ENCODE assay signal across 22 cellular contexts in genomic region chr6:99605074-99605726, GRCh38. TPM values are rescaled to one million over a fixed set of nuclear protein-coding genes. Genes with fewer than 3 reads are reported as not detected.
DNase-seq lines count a peak whose midpoint lies in the region; ATAC-seq, FAIRE-seq and TF ChIP-seq lines count a peak whose summit lies in the region.
"Had no signal": no experiment of that assay in that cellular context is flagged by ENCODE, and none has a peak within 500 bp of the region (broad histone marks: within the 10 kb centered on the region; RNA-seq: fewer than 3 reads in every experiment).

No MANE protein-coding gene starts in this region.

- no peak overlapping the region for H3K9ac ChIP-seq in K562 (ENCODE audit: insufficient read depth in 1 of 2, low read depth in 2 of 2, low read length in 2 of 2)

- ATAC-seq in K562 (no peak), GM19395 (IDR thresholded peaks at IDR 0.05; ENCODE audit: unreplicated experiment) (no peak), GM19397 (IDR thresholded peaks at IDR 0.05; ENCODE audit: unreplicated experiment) (no peak), HG03432 (IDR thresholded peaks at IDR 0.05; ENCODE audit: unreplicated experiment) (no peak)
- ATAC-seq in naive thymus-derived CD4-positive, alpha-beta T cell, result no peak
- ATAC-seq: activated CD8-positive, alpha-beta T cell treated with anti-CD3 and anti-CD28 coated beads, Interleukin-2, amount 10 ng/mL, durations not matched to agents 7 days and 5 days had no signal

- intact Hi-C loops in K562 (cut with micrococcal nuclease), result no loop called here
- intact Hi-C loops in naive thymus-derived CD4-positive, alpha-beta T cell (cut with micrococcal nuclease), result loop anchor here in 1 of 2 donors (5.0 kb wide), 1 partner anchor 842 kb away; no protein-coding TSS in a partner anchor

- peaks cover 82 to 94% (median 84%) of the 10 kb centered on the region in 5 donors for H3K27me3 Mint-ChIP-seq in naive thymus-derived CD4-positive, alpha-beta T cell

- no peaks in the 10 kb centered on the region for H3K79me2 ChIP-seq in K562 (ENCODE audit: control insufficient read depth, insufficient read depth, low read length)

- no TSS peak for BruUV-seq in K562 (replicated peaks; lab: Mats Ljungman, UMichigan)

- peak overlapping the region in 8 of 10 donors; percentile 9 to 75 (median 70) for H3K4me3 Mint-ChIP-seq in naive thymus-derived CD4-positive, alpha-beta T cell

- no peak for TF ChIP-seq RAD21 in K562 (CRISPR knock-in tag; conservative IDR thresholded peaks at IDR 0.05 in 1 of 2, IDR thresholded peaks at IDR 0.05 in 1 of 2)

- H3K9me3 Mint-ChIP-seq in naive thymus-derived CD4-positive, alpha-beta T cell, result peaks cover 3 to 26% (median 9%) of the 10 kb centered on the region in 11 donors
- H3K9me3 Mint-ChIP-seq: dendritic cell treated with granulocyte-macrophage colony-stimulating factor and Interleukin-4, amounts not matched to agents 40 ng/mL and 50 ng/mL, for 4 days had no signal

- H3K4me1 ChIP-seq in K562 (replicated peaks in 1 of 2; ENCODE audit: control insufficient read depth in 2 of 2, insufficient read depth in 2 of 2, low read length in 2 of 2), result peaks cover 0 to 21% of the 10 kb centered on the region in 2 experiments; a peak in 2 of 5 replicates
- peaks cover 23 to 28% of the 10 kb centered on the region in 2 donors for H3K4me1 ChIP-seq in naive thymus-derived CD4-positive, alpha-beta T cell (ENCODE audit: control insufficient read depth in 2 of 2, insufficient read depth in 2 of 2, low read length in 2 of 2)

- no peak for FAIRE-seq in K562 (lab: Jason Lieb, UNC)
- FAIRE-seq: astrocyte, TTC549 had no signal

- peak overlapping the region in 1 of 9 donors; percentile 71 for H3K27ac Mint-ChIP-seq in naive thymus-derived CD4-positive, alpha-beta T cell
- H3K27ac Mint-ChIP-seq: activated CD8-positive, alpha-beta T cell treated with anti-CD3 and anti-CD28 coated beads, Interleukin-2, amount 10 ng/mL, durations not matched to agents 7 days and 5 days; dendritic cell treated with granulocyte-macrophage colony-stimulating factor and Interleukin-4, amounts not matched to agents 40 ng/mL and 50 ng/mL, for 4 days had no signal

- POLR2A ChIA-PET in K562 (lab: Yijun Ruan, JAX), result interaction anchor here (0.6 kb wide), 1 partner anchor 1621 kb away, joined by 3 read pairs; no protein-coding TSS in a partner anchor
- POLR2A ChIA-PET in naive thymus-derived CD4-positive, alpha-beta T cell (lab: Charles Lee), result interaction anchor here (0.5 kb wide), 1 partner anchor 139 kb away, joined by 3 read pairs; no protein-coding TSS in a partner anchor

- H3K9me3 ChIP-seq in K562 (replicated peaks; ENCODE audit: control insufficient read depth, insufficient read depth, low read depth, low read length), result no peaks in the 10 kb centered on the region
- peaks cover 0 to 4% (median 0%) of the 10 kb centered on the region in 3 experiments for H3K9me3 ChIP-seq in naive thymus-derived CD4-positive, alpha-beta T cell (ENCODE audit: control insufficient read depth in 2 of 3, low read length in 3 of 3)
- H3K9me3 ChIP-seq: esophagus muscularis mucosa, heart right ventricle, ovary had no signal

- no peaks in the 10 kb centered on the region for H3K9me1 ChIP-seq in K562 (ENCODE audit: control insufficient read depth, insufficient read depth, low read length)

- H3K27ac ChIP-seq in K562 (ENCODE audit: extremely low read depth, low read depth, low read length), result no peak overlapping the region
- H3K27ac ChIP-seq in naive thymus-derived CD4-positive, alpha-beta T cell (ENCODE audit: low read depth, low read length), result no peak overlapping the region
- H3K27ac ChIP-seq: esophagus muscularis mucosa, heart right ventricle, ovary had no signal

- no peaks in the 10 kb centered on the region for H4K20me1 ChIP-seq in K562 (replicated peaks; ENCODE audit: control insufficient read depth, insufficient read depth, low read length)

- H3K27me3 ChIP-seq in K562 (ENCODE audit: control insufficient read depth in 2 of 2, insufficient read depth in 2 of 2, low read length in 2 of 2), result peaks cover 43 to 64% of the 10 kb centered on the region in 2 experiments
- peaks cover 53 to 54% of the 10 kb centered on the region in 2 donors for H3K27me3 ChIP-seq in naive thymus-derived CD4-positive, alpha-beta T cell (ENCODE audit: control insufficient read depth in 2 of 2, insufficient read depth in 2 of 2, low read length in 2 of 2)

- peaks cover 0 to 6% (median 0%) of the 10 kb centered on the region in 5 donors for H3K36me3 Mint-ChIP-seq in naive thymus-derived CD4-positive, alpha-beta T cell

- TF ChIP-seq POLR2A in K562 (conservative IDR thresholded peaks at IDR 0.05), result no peak

- in situ Hi-C loops in K562 (cut with MboI), result no loop called here

- no peak overlapping the region for H2AFZ ChIP-seq in K562 (ENCODE audit: low read depth, low read length)

- CTCF ChIA-PET in K562 (lab: Yijun Ruan, JAX; ENCODE audit: low intra/inter-chr PET ratio), result no interaction called here
- CTCF ChIA-PET in naive thymus-derived CD4-positive, alpha-beta T cell (lab: Charles Lee), result no interaction called here

- no peaks in the 10 kb centered on the region for H3K36me3 ChIP-seq in K562 (ENCODE audit: control insufficient read depth, insufficient read depth, low read length)
- H3K36me3 ChIP-seq in naive thymus-derived CD4-positive, alpha-beta T cell (ENCODE audit: control insufficient read depth in 2 of 3, insufficient read depth in 3 of 3, low read length in 3 of 3), result no peaks in the 10 kb centered on the region
- H3K36me3 ChIP-seq: esophagus muscularis mucosa, heart right ventricle, ovary had no signal

- TF ChIP-seq CTCF in K562 (IDR thresholded peaks at IDR 0.05 in 2 of 3, conservative IDR thresholded peaks at IDR 0.05 in 1 of 3; ENCODE audit: insufficient read depth in 2 of 3, low read depth in 1 of 3, low read length in 3 of 3), result no peak

- DNase-seq in stimulated activated CD4-positive, alpha-beta T cell treated with anti-CD3 and anti-CD28 coated beads, Interleukin-15, amount 100 ng/mL, for 24 hours, result peak; percentile 13
- DNase-seq in stimulated activated CD4-positive, alpha-beta T cell treated with anti-CD3 and anti-CD28 coated beads, Interleukin-1b, Interleukin-23, amount 100 ng/mL, for 48 hours, result no peak
- DNase-seq in K562 (ENCODE audit: extremely low read depth in 1 of 4, low spot score in 3 of 4), result no peak
- DNase-seq in naive thymus-derived CD4-positive, alpha-beta T cell, result no peak
- DNase-seq in NCI-H1694 treated with DMSO at 0.1 percent for 48 hours (lab: John Stamatoyannopoulos, UW), result no peak
- DNase-seq: activated CD8-positive, alpha-beta T cell treated with anti-CD3 and anti-CD28 coated beads, Interleukin-2, amount 10 ng/mL, durations not matched to agents 7 days and 5 days; activated effector memory CD4-positive, alpha-beta T cell treated with Interleukin-2 at 50 U/mL for 16 hours; heart right ventricle; midbrain; NCI-H187; NCI-H510A treated with DMSO at 0.1 percent for 48 hours; OCI-M1; ovary; stimulated activated naive CD4-positive, alpha-beta T cell treated with Interleukin-2 at 50 U/mL for 16 hours had no signal

- H3K4me2 ChIP-seq in K562 (ENCODE audit: insufficient read depth, low read length), result no peak overlapping the region

- H3K4me1 Mint-ChIP-seq in naive thymus-derived CD4-positive, alpha-beta T cell, result peaks cover 22 to 54% (median 33%) of the 10 kb centered on the region in 7 donors

- TF ChIP-seq EP300 in K562 (IDR thresholded peaks at IDR 0.05; ENCODE audit: low read length), result no peak

- no peak overlapping the region for H3K4me3 ChIP-seq in K562
- H3K4me3 ChIP-seq in naive thymus-derived CD4-positive, alpha-beta T cell (ENCODE audit: low read length), result no peak overlapping the region
- H3K4me3 ChIP-seq: ovary had no signal

- WGBS in K562 (ENCODE audit: insufficient coverage, low coverage, missing lambda C conversion rate), result 48% methylated on average over 20 of the region's 20 CpGs

RNA-seq across cellular contexts. Expression of gene PRDM13, which starts 1.4 kb away (rescaled TPM):
- total RNA-seq in K562 (2011; cell fraction: chromatin; rRNA removed; ENCODE audit: low replicate concordance), result not detected in 2 replicates
- total RNA-seq in K562 (2011; cell fraction: nucleolus; rRNA removed), result not detected in 2 replicates
- total RNA-seq in K562 (2011; cell fraction: nucleoplasm; rRNA removed), result not detected in 2 replicates
- total RNA-seq in K562 (2014; rRNA removed), result not detected in 2 replicates
- total RNA-seq in K562 (2014; rRNA removed; fragmentation: Illumina TruSeq; extraction: Trizol), result not detected in 2 replicates
- total RNA-seq in K562 (2015; rRNA removed; fragmentation: Illumina TruSeq; extraction: Trizol), result not detected in 2 replicates
- not detected in 2 replicates for total RNA-seq in K562 (2021)
- polyA plus RNA-seq in K562 (2011; rRNA removed), result not detected in 2 replicates
- not detected in 2 replicates for polyA plus RNA-seq in K562 (2011; cell fraction: cytosol; rRNA removed)
- polyA plus RNA-seq in K562 (2011; cell fraction: nucleus; rRNA removed), result not detected in 2 replicates
- polyA plus RNA-seq in K562 (2012), result not detected in 2 replicates
- not detected in 2 replicates for polyA plus RNA-seq in K562 (2014; fragmentation: Illumina TruSeq; extraction: Trizol)
- not detected for polyA plus RNA-seq in K562 (2014; fragmentation: Nextera tagmentation; extraction: Ambion mirVana)
- polyA plus RNA-seq in K562 (2014; rRNA removed), result not detected in 2 replicates
- polyA minus RNA-seq in K562 (2011; rRNA and poly(A)+ RNA removed), result not detected in 2 replicates
- not detected in 2 replicates for polyA minus RNA-seq in K562 (2011; cell fraction: cytosol; rRNA and poly(A)+ RNA removed)
- polyA minus RNA-seq in K562 (2011; cell fraction: nucleus; rRNA and poly(A)+ RNA removed), result not detected in 2 replicates
- not detected for total RNA-seq in naive thymus-derived CD4-positive, alpha-beta T cell
- polyA plus RNA-seq in naive thymus-derived CD4-positive, alpha-beta T cell, result not detected
- total RNA-seq: activated CD8-positive, alpha-beta T cell treated with anti-CD3 and anti-CD28 coated beads, Interleukin-2, amount 10 ng/mL, durations not matched to agents 7 days and 5 days; astrocyte; esophagus muscularis mucosa; heart right ventricle; ovary; skeletal muscle tissue had no signal
- polyA plus RNA-seq: heart right ventricle had no signal

RNA-seq across cellular contexts. Expression of gene CCNC, which starts 36.7 kb away (rescaled TPM):
- 27.7 and 78.8 TPM in 2 replicates for total RNA-seq in K562 (2011; cell fraction: chromatin; rRNA removed; ENCODE audit: low replicate concordance)
- total RNA-seq in K562 (2011; cell fraction: nucleolus; rRNA removed), result 14.0 and 22.8 TPM in 2 replicates
- total RNA-seq in K562 (2011; cell fraction: nucleoplasm; rRNA removed), result 47.8 and 85.7 TPM in 2 replicates
- total RNA-seq in K562 (2014; rRNA removed) (64.0 and 68.7 TPM in 2 replicates), K562 (2014; rRNA removed; fragmentation: Illumina TruSeq; extraction: Trizol) (121 and 138 TPM in 2 replicates), K562 (2015; rRNA removed; fragmentation: Illumina TruSeq; extraction: Trizol) (93.0 and 99.6 TPM in 2 replicates), K562 (2021) (72.4 and 73.3 TPM in 2 replicates)
- polyA plus RNA-seq in K562 (2011; rRNA removed) (126 and 138 TPM in 2 replicates), K562 (2014; fragmentation: Illumina TruSeq; extraction: Trizol) (81.1 and 91.7 TPM in 2 replicates), K562 (2014; fragmentation: Nextera tagmentation; extraction: Ambion mirVana) (100 to 1,000 TPM; 133 to 177 TPM), K562 (2014; rRNA removed) (78.1 and 79.2 TPM in 2 replicates)
- 19.3 and 47.0 TPM in 2 replicates for polyA plus RNA-seq in K562 (2011; cell fraction: cytosol; rRNA removed)
- 38.0 and 84.7 TPM in 2 replicates for polyA plus RNA-seq in K562 (2011; cell fraction: nucleus; rRNA removed)
- polyA plus RNA-seq in K562 (2012), result 52.6 and 64.4 TPM in 2 replicates
- 161 and 163 TPM in 2 replicates for polyA minus RNA-seq in K562 (2011; rRNA and poly(A)+ RNA removed)
- 62.2 and 63.7 TPM in 2 replicates for polyA minus RNA-seq in K562 (2011; cell fraction: cytosol; rRNA and poly(A)+ RNA removed)
- 28.0 and 43.1 TPM in 2 replicates for polyA minus RNA-seq in K562 (2011; cell fraction: nucleus; rRNA and poly(A)+ RNA removed)
- total RNA-seq in naive thymus-derived CD4-positive, alpha-beta T cell, result 10 to 100 TPM; 31.4 to 45.4 (median 37.3) TPM
- polyA plus RNA-seq in naive thymus-derived CD4-positive, alpha-beta T cell, result 10 to 100 TPM; 34.6 to 44.0 TPM
